ENCODE assay signal across 6 cellular contexts in genomic region chr3:182799143-182799542, GRCh38. TPM values are rescaled to one million over a fixed set of nuclear protein-coding genes. Genes with fewer than 3 reads are reported as not detected.
A peak's percentile ranks its signal among the peaks of the same experiment; 100 is the strongest.
DNase-seq lines count a peak whose midpoint lies in the region; ATAC-seq, FAIRE-seq and TF ChIP-seq lines count a peak whose summit lies in the region.
"Not testable (repeated sequence)": the region's sequence is repeated elsewhere in the genome, so short reads cannot be mapped to it uniquely, and the experiment has no call there.

No MANE protein-coding gene starts in this region.

- H3K4me1 Mint-ChIP-seq in CD4-positive, CD25-positive, alpha-beta regulatory T cell, result peaks cover 48 to 79% (median 63%) of the 10 kb centered on the region in 4 donors
- peaks cover 68% of the 10 kb centered on the region for H3K4me1 Mint-ChIP-seq in activated naive CD8-positive, alpha-beta T cell (ENCODE audit: low read depth)
- H3K4me1 Mint-ChIP-seq in central memory CD8-positive, alpha-beta T cell, result peaks cover 59% of the 10 kb centered on the region

- TF ChIP-seq RAD21 in K562 (CRISPR knock-in tag; conservative IDR thresholded peaks at IDR 0.05 in 1 of 2, IDR thresholded peaks at IDR 0.05 in 1 of 2), result not testable (repeated sequence)

- H4K12ac ChIP-seq in trophoblast cell (ENCODE audit: low read depth, low read length), result not testable (repeated sequence)

- not testable (repeated sequence) for H3K79me1 ChIP-seq in mesendoderm (ENCODE audit: low read length); trophoblast cell (ENCODE audit: low read length)

- H3K9me3 Mint-ChIP-seq in CD4-positive, CD25-positive, alpha-beta regulatory T cell; activated naive CD8-positive, alpha-beta T cell (ENCODE audit: low read depth); central memory CD8-positive, alpha-beta T cell: not testable (repeated sequence)

- H3K4ac ChIP-seq in mesendoderm (ENCODE audit: low read depth, low read length) (peak overlapping the region; percentile 12), trophoblast cell (ENCODE audit: low read depth, low read length) (peak overlapping the region; percentile 36)

- H2BK120ac ChIP-seq in mesendoderm (ENCODE audit: low read depth, low read length); trophoblast cell (ENCODE audit: insufficient read depth, low read length, poor library complexity): not testable (repeated sequence)

- not testable (repeated sequence) for H2AFZ ChIP-seq in K562 (ENCODE audit: low read depth, low read length); trophoblast cell (ENCODE audit: insufficient read depth, low read length, poor library complexity)

- WGBS in K562 (ENCODE audit: insufficient coverage, low coverage, missing lambda C conversion rate), result 80% methylated on average over 14 of the region's 16 CpGs
- WGBS in mesendoderm (ENCODE audit: extremely low coverage, insufficient coverage, low lambda C conversion rate), result no CpG with 5 or more reads among the region's 16 CpGs
- whole genome bisulfite sequencing in trophoblast cell (ENCODE audit: extremely low coverage, insufficient coverage, insufficient read length), result no CpG with 5 or more reads among the region's 16 CpGs

- H4K5ac ChIP-seq in mesendoderm (ENCODE audit: low read length), result not testable (repeated sequence)

- in situ Hi-C loops in K562 (cut with MboI), result not testable (repeated sequence)

- not testable (repeated sequence) for H3K27me3 Mint-ChIP-seq in CD4-positive, CD25-positive, alpha-beta regulatory T cell; activated naive CD8-positive, alpha-beta T cell; central memory CD8-positive, alpha-beta T cell

- BruUV-seq in K562 (replicated peaks; lab: Mats Ljungman, UMichigan), result not testable (repeated sequence)

- H2BK12ac ChIP-seq in trophoblast cell (ENCODE audit: low read length), result not testable (repeated sequence)

- not testable (repeated sequence) for H2BK5ac ChIP-seq in mesendoderm (ENCODE audit: low read length); trophoblast cell (ENCODE audit: low read depth, low read length, poor library complexity)

- not testable (repeated sequence) for TF ChIP-seq EP300 in K562 (IDR thresholded peaks at IDR 0.05; ENCODE audit: low read length)

- H3K4me2 ChIP-seq in K562 (ENCODE audit: insufficient read depth, low read length); mesendoderm (ENCODE audit: low read length); trophoblast cell (ENCODE audit: low read length): not testable (repeated sequence)

- TF ChIP-seq POLR2A in K562 (conservative IDR thresholded peaks at IDR 0.05), result not testable (repeated sequence)

- peaks cover 50% of the 10 kb centered on the region for H3K4me1 ChIP-seq in CD4-positive, CD25-positive, alpha-beta regulatory T cell (ENCODE audit: control insufficient read depth, insufficient read depth, low read length, poor library complexity, severe bottlenecking)
- peaks cover 3 to 16% of the 10 kb centered on the region in 2 experiments; a peak in 3 of 5 replicates for H3K4me1 ChIP-seq in K562 (replicated peaks in 1 of 2; ENCODE audit: control insufficient read depth in 2 of 2, insufficient read depth in 2 of 2, low read length in 2 of 2)
- not testable (repeated sequence) for H3K4me1 ChIP-seq in mesendoderm (ENCODE audit: control insufficient read depth, low read depth, low read length); trophoblast cell (ENCODE audit: control insufficient read depth in 1 of 2, insufficient read depth in 2 of 2, low read length in 2 of 2)

- H4K91ac ChIP-seq in trophoblast cell (ENCODE audit: low read depth, low read length), result not testable (repeated sequence)

- H3K27ac Mint-ChIP-seq in CD4-positive, CD25-positive, alpha-beta regulatory T cell, result peak overlapping the region in 1 of 3 donors; percentile 36
- peak overlapping the region; percentile 75 for H3K27ac Mint-ChIP-seq in activated naive CD8-positive, alpha-beta T cell
- peak overlapping the region; percentile 35 for H3K27ac Mint-ChIP-seq in central memory CD8-positive, alpha-beta T cell (ENCODE audit: low read depth)

- not testable (repeated sequence) for FAIRE-seq in K562 (lab: Jason Lieb, UNC)

- not testable (repeated sequence) for H3K23ac ChIP-seq in mesendoderm (ENCODE audit: low read length); trophoblast cell (ENCODE audit: low read length)

- H3K79me2 ChIP-seq in K562 (ENCODE audit: control insufficient read depth, insufficient read depth, low read length), result peaks cover 100% of the 10 kb centered on the region
- not testable (repeated sequence) for H3K79me2 ChIP-seq in mesendoderm (ENCODE audit: control insufficient read depth, insufficient read depth, low read length); trophoblast cell (ENCODE audit: control insufficient read depth, insufficient read depth, low read length, poor library complexity)

- peak overlapping the region in 1 of 4 donors; percentile 43 for H3K4me3 Mint-ChIP-seq in CD4-positive, CD25-positive, alpha-beta regulatory T cell
- H3K4me3 Mint-ChIP-seq in activated naive CD8-positive, alpha-beta T cell; central memory CD8-positive, alpha-beta T cell: not testable (repeated sequence)

- H3K36me3 Mint-ChIP-seq in CD4-positive, CD25-positive, alpha-beta regulatory T cell; activated naive CD8-positive, alpha-beta T cell: not testable (repeated sequence)
- peaks cover 20% of the 10 kb centered on the region for H3K36me3 Mint-ChIP-seq in central memory CD8-positive, alpha-beta T cell (ENCODE audit: insufficient read depth)

- H2BK15ac ChIP-seq in mesendoderm (replicated peaks; ENCODE audit: low read depth), result not testable (repeated sequence)

- H3K27ac ChIP-seq in CD4-positive, CD25-positive, alpha-beta regulatory T cell (ENCODE audit: insufficient read depth, low read length, poor library complexity, severe bottlenecking); K562 (ENCODE audit: extremely low read depth, low read depth, low read length); mesendoderm (ENCODE audit: low read depth, low read length); trophoblast cell (ENCODE audit: low read depth, low read length): not testable (repeated sequence)

- not testable (repeated sequence) for DNase-seq in CD4-positive, CD25-positive, alpha-beta regulatory T cell; K562 (ENCODE audit: extremely low read depth in 1 of 4, low spot score in 3 of 4); central memory CD8-positive, alpha-beta T cell (ENCODE audit: low spot score in 2 of 2); mesendoderm; trophoblast cell

- H4K8ac ChIP-seq in mesendoderm (ENCODE audit: low read depth, low read length); trophoblast cell (ENCODE audit: low read depth, low read length): not testable (repeated sequence)

- H3K56ac ChIP-seq in mesendoderm (ENCODE audit: low read length), result not testable (repeated sequence)

- not testable (repeated sequence) for TF ChIP-seq CTCF in K562 (IDR thresholded peaks at IDR 0.05 in 2 of 3, conservative IDR thresholded peaks at IDR 0.05 in 1 of 3; ENCODE audit: insufficient read depth in 2 of 3, low read depth in 1 of 3, low read length in 3 of 3)

- not testable (repeated sequence) for H2AK5ac ChIP-seq in mesendoderm (ENCODE audit: low read length); trophoblast cell (ENCODE audit: low read length)

- not testable (repeated sequence) for H3K18ac ChIP-seq in mesendoderm (ENCODE audit: low read length); trophoblast cell (ENCODE audit: low read length)

- peak overlapping the region; percentile 42 for H3K4me3 ChIP-seq in CD4-positive, CD25-positive, alpha-beta regulatory T cell (ENCODE audit: low read depth, low read length)
- not testable (repeated sequence) for H3K4me3 ChIP-seq in K562; mesendoderm (ENCODE audit: low read length); trophoblast cell (ENCODE audit: low read depth, low read length)

- POLR2A ChIA-PET in K562 (lab: Yijun Ruan, JAX), result interaction anchor here (1.5 kb wide), 1 partner anchor 9 kb away, joined by 5 read pairs; no protein-coding TSS in a partner anchor

- not testable (repeated sequence) for ATAC-seq in CD4-positive, CD25-positive, alpha-beta regulatory T cell (ENCODE audit: low read depth in 2 of 2); K562; central memory CD8-positive, alpha-beta T cell (replicated peaks; ENCODE audit: extremely low read depth, poor library complexity, severe bottlenecking)

- intact Hi-C loops in K562 (cut with micrococcal nuclease), result loop anchor here (10.0 kb wide), 1 partner anchor 296 kb away; the partner anchor contains the start of gene MCCC1

- H3K9me1 ChIP-seq in K562 (ENCODE audit: control insufficient read depth, insufficient read depth, low read length), result not testable (repeated sequence)

- CTCF ChIA-PET in K562 (lab: Yijun Ruan, JAX; ENCODE audit: low intra/inter-chr PET ratio), result not testable (repeated sequence)

- H4K20me1 ChIP-seq in K562 (replicated peaks; ENCODE audit: control insufficient read depth, insufficient read depth, low read length), result not testable (repeated sequence)

- H3K9me3 ChIP-seq in CD4-positive, CD25-positive, alpha-beta regulatory T cell (ENCODE audit: control insufficient read depth in 2 of 2, low read length in 2 of 2); K562 (replicated peaks; ENCODE audit: control insufficient read depth, insufficient read depth, low read depth, low read length); trophoblast cell (ENCODE audit: insufficient read depth, low read depth, low read length): not testable (repeated sequence)

- not testable (repeated sequence) for H3K36me3 ChIP-seq in CD4-positive, CD25-positive, alpha-beta regulatory T cell (ENCODE audit: control insufficient read depth, insufficient read depth, low read length); K562 (ENCODE audit: control insufficient read depth, insufficient read depth, low read length); mesendoderm (ENCODE audit: control insufficient read depth, insufficient read depth, low read length); trophoblast cell (ENCODE audit: control insufficient read depth in 1 of 2, insufficient read depth in 2 of 2, low read length in 2 of 2)

- not testable (repeated sequence) for H3K9ac ChIP-seq in K562 (ENCODE audit: insufficient read depth in 1 of 2, low read depth in 2 of 2, low read length in 2 of 2); mesendoderm (ENCODE audit: low read length); trophoblast cell (ENCODE audit: low read length)

- H3K27me3 ChIP-seq in CD4-positive, CD25-positive, alpha-beta regulatory T cell (ENCODE audit: control insufficient read depth, insufficient read depth, low read length); K562 (ENCODE audit: control insufficient read depth in 2 of 2, insufficient read depth in 2 of 2, low read length in 2 of 2); mesendoderm (ENCODE audit: insufficient read depth, low read length, poor library complexity); trophoblast cell (ENCODE audit: insufficient read depth, low read length): not testable (repeated sequence)

- H3K14ac ChIP-seq in trophoblast cell (ENCODE audit: low read length), result not testable (repeated sequence)

RNA-seq across cellular contexts. Expression of gene ATP11B, which starts 5.8 kb away (rescaled TPM):
- 151 TPM for total RNA-seq in CD4-positive, CD25-positive, alpha-beta regulatory T cell
- 10 to 100 TPM; 26.8 to 51.6 (median 37.1) TPM for polyA plus RNA-seq in CD4-positive, CD25-positive, alpha-beta regulatory T cell
- 31.7 and 147 TPM in 2 replicates for total RNA-seq in K562 (2011; cell fraction: chromatin; rRNA removed; ENCODE audit: low replicate concordance)
- total RNA-seq in K562 (2011; cell fraction: nucleolus; rRNA removed), result 23.2 and 28.2 TPM in 2 replicates
- 65.4 and 117 TPM in 2 replicates for total RNA-seq in K562 (2011; cell fraction: nucleoplasm; rRNA removed)
- total RNA-seq in K562 (2014; rRNA removed), result 39.0 and 68.7 TPM in 2 replicates
- 61.1 and 70.3 TPM in 2 replicates for total RNA-seq in K562 (2014; rRNA removed; fragmentation: Illumina TruSeq; extraction: Trizol)
- total RNA-seq in K562 (2015; rRNA removed; fragmentation: Illumina TruSeq; extraction: Trizol), result 50.3 and 55.6 TPM in 2 replicates
- total RNA-seq in K562 (2021), result 67.3 and 67.6 TPM in 2 replicates
- polyA plus RNA-seq in K562 (2011; rRNA removed), result 29.3 and 41.8 TPM in 2 replicates
- 6.7 and 16.4 TPM in 2 replicates for polyA plus RNA-seq in K562 (2011; cell fraction: cytosol; rRNA removed)
- polyA plus RNA-seq in K562 (2011; cell fraction: nucleus; rRNA removed), result 32.1 and 43.8 TPM in 2 replicates
- polyA plus RNA-seq in K562 (2012), result 21.7 and 24.7 TPM in 2 replicates
- polyA plus RNA-seq in K562 (2014; fragmentation: Illumina TruSeq; extraction: Trizol), result 33.1 and 40.2 TPM in 2 replicates
- 10 to 100 TPM; 11.9 to 12.1 TPM for polyA plus RNA-seq in K562 (2014; fragmentation: Nextera tagmentation; extraction: Ambion mirVana)
- polyA plus RNA-seq in K562 (2014; rRNA removed), result 23.6 and 27.0 TPM in 2 replicates
- polyA minus RNA-seq in K562 (2011; rRNA and poly(A)+ RNA removed), result 66.2 and 72.6 TPM in 2 replicates
- polyA minus RNA-seq in K562 (2011; cell fraction: cytosol; rRNA and poly(A)+ RNA removed), result 32.9 and 52.5 TPM in 2 replicates
- polyA minus RNA-seq in K562 (2011; cell fraction: nucleus; rRNA and poly(A)+ RNA removed), result 38.0 and 60.2 TPM in 2 replicates
- 12.0 TPM for polyA plus RNA-seq in mesendoderm (2013, experiment 1 of 2)
- polyA plus RNA-seq in mesendoderm (2013, experiment 2 of 2), result 11.8 TPM
- 20.9 and 21.3 TPM in 2 replicates for polyA plus RNA-seq in trophoblast cell (2013)
